ENCODE assay signal across 10 cellular contexts in genomic region chr15:59313703-59314332, GRCh38. TPM values are rescaled to one million over a fixed set of nuclear protein-coding genes. Genes with fewer than 3 reads are reported as not detected.
DNase-seq lines count a peak whose midpoint lies in the region; ATAC-seq, FAIRE-seq and TF ChIP-seq lines count a peak whose summit lies in the region.
"Had no signal": no experiment of that assay in that cellular context is flagged by ENCODE, and none has a peak within 500 bp of the region (broad histone marks: within the 10 kb centered on the region; RNA-seq: fewer than 3 reads in every experiment).

No MANE protein-coding gene starts in this region.

- H3F3A ChIP-seq in SK-N-SH (replicated peaks; ENCODE audit: insufficient read depth), result peaks cover 10% of the 10 kb centered on the region

- H3K36me3 ChIP-seq in SK-N-SH (replicated peaks in 1 of 2; ENCODE audit: control insufficient read depth in 1 of 2, insufficient read depth in 2 of 2, low read length in 1 of 2), result no peaks in the 10 kb centered on the region
- H3K36me3 ChIP-seq in Panc1 (ENCODE audit: control insufficient read depth, insufficient read depth, low read length), result no peaks in the 10 kb centered on the region
- H3K36me3 ChIP-seq in effector memory CD4-positive, alpha-beta T cell (ENCODE audit: control insufficient read depth, insufficient read depth, low read length), result no peaks in the 10 kb centered on the region

- BruUV-seq in Panc1 (replicated peaks; lab: Mats Ljungman, UMichigan), result no TSS peak

- H3K79me2 ChIP-seq in SK-N-SH (ENCODE audit: insufficient read depth), result peaks cover 56% of the 10 kb centered on the region

- H4K20me1 ChIP-seq in SK-N-SH (ENCODE audit: insufficient read depth), result no peaks in the 10 kb centered on the region

- H3K27me3 ChIP-seq in SK-N-SH (ENCODE audit: insufficient read depth) (no peaks in the 10 kb centered on the region), Panc1 (ENCODE audit: control insufficient read depth, insufficient read depth, low read length) (no peaks in the 10 kb centered on the region)
- H3K27me3 ChIP-seq in effector memory CD4-positive, alpha-beta T cell (replicated peaks; ENCODE audit: control insufficient read depth, insufficient read depth, low read length, poor library complexity, severe bottlenecking), result no peaks in the 10 kb centered on the region

- peak; percentile 41 for FAIRE-seq in islet of Langerhans (lab: Jason Lieb, UNC)
- peak; percentile 20 for FAIRE-seq in urothelium cell line (lab: Jason Lieb, UNC)
- FAIRE-seq: A204.1 had no signal

- CTCF ChIA-PET in SK-N-SH (lab: Yijun Ruan, JAX), result interaction anchor here (1.0 kb wide), 1 partner anchor 14 kb away, joined by 4 read pairs; no protein-coding TSS in a partner anchor
- CTCF ChIA-PET in Panc1 (lab: Charles Lee), result no interaction called here

- no peak overlapping the region for H3K4me2 ChIP-seq in SK-N-SH

- H3K9me3 ChIP-seq in SK-N-SH, result no peaks in the 10 kb centered on the region
- no peaks in the 10 kb centered on the region for H3K9me3 ChIP-seq in Panc1 (ENCODE audit: control insufficient read depth, insufficient read depth, low read depth, low read length)
- H3K9me3 ChIP-seq in effector memory CD4-positive, alpha-beta T cell (ENCODE audit: control insufficient read depth, low read length), result no peaks in the 10 kb centered on the region

- H3K27ac ChIP-seq in SK-N-SH (ENCODE audit: low read depth in 2 of 2, low read length in 1 of 2) (no peak overlapping the region), Panc1 (ENCODE audit: low read length) (peak overlapping the region; percentile 79; the same call in 1 of the 2 replicates)
- no peak overlapping the region for H3K27ac ChIP-seq in effector memory CD4-positive, alpha-beta T cell (ENCODE audit: insufficient read depth, low read length, poor library complexity, severe bottlenecking)
- H3K27ac ChIP-seq: SK-N-MC had no signal

- no peak for DNase-seq in SK-N-SH
- DNase-seq in Panc1 (ENCODE audit: low read depth, low spot score), result no peak
- DNase-seq in urothelium cell line (ENCODE audit: low spot score), result peak; percentile 37
- DNase-seq in Kasumi-1 (lab: John Stamatoyannopoulos, UW), result no peak
- no peak for DNase-seq in effector memory CD4-positive, alpha-beta T cell

- intact Hi-C loops in Panc1 (cut with micrococcal nuclease; ENCODE audit: unreplicated experiment), result no loop called here

- H3K4me3 ChIP-seq in SK-N-SH (ENCODE audit: low read depth in 2 of 2, low read length in 1 of 2) (no peak overlapping the region), Panc1 (ENCODE audit: low read depth in 2 of 2, low read length in 2 of 2) (no peak overlapping the region)
- no peak overlapping the region for H3K4me3 ChIP-seq in effector memory CD4-positive, alpha-beta T cell (ENCODE audit: insufficient read depth, low read depth, low read length, poor library complexity, severe bottlenecking)
- H3K4me3 ChIP-seq: SK-N-MC had no signal

- no peak for TF ChIP-seq RAD21 in SK-N-SH (IDR thresholded peaks at IDR 0.05; ENCODE audit: low read length)

- H3K9ac ChIP-seq in SK-N-SH, result no peak overlapping the region

- ATAC-seq in SK-N-SH treated with all-trans-retinoic acid at 6 μM for 48 hours (peak; percentile 71), HG03439 (IDR thresholded peaks at IDR 0.05; ENCODE audit: unreplicated experiment) (peak; percentile 73), Panc1 (peak; percentile 53; the same call in 1 of the 2 replicates)

- no peak overlapping the region for H2AFZ ChIP-seq in SK-N-SH (ENCODE audit: low read depth)

- POLR2A ChIA-PET in SK-N-SH (lab: Yijun Ruan, JAX), result no interaction called here
- POLR2A ChIA-PET in Panc1 (lab: Charles Lee), result no interaction called here

- TF ChIP-seq CTCF in SK-N-SH (IDR thresholded peaks at IDR 0.05), result no peak
- no peak for TF ChIP-seq CTCF in Panc1 (IDR thresholded peaks at IDR 0.05)

- in situ Hi-C loops in Panc1 (cut with HindIII; ENCODE audit: low pct_unique_long_range_greater_than_20kb, low sequenced_read_pairs), result no loop called here

- no peaks in the 10 kb centered on the region for H3K9me2 ChIP-seq in SK-N-SH

- WGBS in SK-N-SH (ENCODE audit: low lambda C conversion rate), result 66% methylated on average over 6 of the region's 6 CpGs

- TF ChIP-seq EP300 in SK-N-SH (IDR thresholded peaks at IDR 0.05; ENCODE audit: borderline replicate concordance in 1 of 2, low read depth in 1 of 2, low read length in 1 of 2), result no peak

- H3K4me1 ChIP-seq in SK-N-SH (ENCODE audit: control insufficient read depth in 1 of 2, insufficient read depth in 2 of 2, low read depth in 1 of 2, low read length in 1 of 2), result peaks cover 0 to 4% of the 10 kb centered on the region in 2 experiments; a peak in 2 of 4 replicates
- peaks cover 56% of the 10 kb centered on the region for H3K4me1 ChIP-seq in Panc1 (ENCODE audit: control insufficient read depth, insufficient read depth, low read length)
- no peaks in the 10 kb centered on the region for H3K4me1 ChIP-seq in effector memory CD4-positive, alpha-beta T cell (ENCODE audit: control insufficient read depth, insufficient read depth, low read length, poor library complexity, severe bottlenecking)

TF ChIP-seq in SK-N-SH treated with all-trans-retinoic acid at 6 μM for 48 hours, 23 proteins besides CTCF, POLR2A, EP300 and RAD21:
- TF ChIP-seq ISL1 (CRISPR knock-in tag; IDR thresholded peaks at IDR 0.05) (0 out of 2 replicates have a peak, but pooled peaks have one; percentile 9), ZNF565 (CRISPR knock-in tag; conservative IDR thresholded peaks at IDR 0.05; ENCODE audit: low read depth) (no peak)

TF ChIP-seq in SK-N-SH, 30 proteins besides CTCF, POLR2A, EP300 and RAD21:
- TF ChIP-seq YY1 (IDR thresholded peaks at IDR 0.05; ENCODE audit: low read depth), result no peak
- no peak for TF ChIP-seq NRF1 (IDR thresholded peaks at IDR 0.05; ENCODE audit: low read depth, low read length)
- TF ChIP-seq GATA2 (CRISPR knock-in tag; IDR thresholded peaks at IDR 0.05), result no peak
- no peak for TF ChIP-seq FOSL2 (IDR thresholded peaks at IDR 0.05; ENCODE audit: borderline replicate concordance, low read depth)
- TF ChIP-seq FOXJ3 (CRISPR knock-in tag; IDR thresholded peaks at IDR 0.05), result no peak
- no peak for TF ChIP-seq CHD2 (IDR thresholded peaks at IDR 0.05; ENCODE audit: low read length, partially characterized antibody)
- TF ChIP-seq EZH2phosphoT487 (IDR thresholded peaks at IDR 0.05; ENCODE audit: borderline replicate concordance, low read depth), result no peak
- no peak for TF ChIP-seq JUND (IDR thresholded peaks at IDR 0.05)
- no peak for TF ChIP-seq SMC3 (IDR thresholded peaks at IDR 0.05; ENCODE audit: low read depth, low read length)
- TF ChIP-seq USF1 (IDR thresholded peaks at IDR 0.05; ENCODE audit: borderline replicate concordance, low read depth), result no peak
- TF ChIP-seq MAX (IDR thresholded peaks at IDR 0.05; ENCODE audit: low read depth), result no peak
- TF ChIP-seq POLR2AphosphoS5 (IDR thresholded peaks at IDR 0.05; ENCODE audit: low read depth, low read length), result no peak
- no peak for TF ChIP-seq ZBTB33 (IDR thresholded peaks at IDR 0.05; ENCODE audit: borderline replicate concordance, low read depth)
- no peak for TF ChIP-seq USF2 (IDR thresholded peaks at IDR 0.05; ENCODE audit: borderline replicate concordance, low read depth, low read length)

RNA-seq across cellular contexts. Expression of gene MYO1E, which starts 58.9 kb away (rescaled TPM):
- polyA plus RNA-seq in SK-N-SH (2012; rRNA removed), result 9.7 and 16.4 TPM in 2 replicates
- 15.1 TPM in 2 replicates for polyA plus RNA-seq in SK-N-SH (2012; cell fraction: cytosol; rRNA removed)
- polyA plus RNA-seq in SK-N-SH (2012; cell fraction: nucleus; rRNA removed), result 14.7 and 15.3 TPM in 2 replicates
- 161 TPM for total RNA-seq in Panc1 (2021; ENCODE audit: unreplicated experiment)
- 113 TPM for polyA plus RNA-seq in Panc1 (2012; ENCODE audit: insufficient read length)
